29 cellular contexts compared by ENCODE assay signal in the genomic region with DNA sequence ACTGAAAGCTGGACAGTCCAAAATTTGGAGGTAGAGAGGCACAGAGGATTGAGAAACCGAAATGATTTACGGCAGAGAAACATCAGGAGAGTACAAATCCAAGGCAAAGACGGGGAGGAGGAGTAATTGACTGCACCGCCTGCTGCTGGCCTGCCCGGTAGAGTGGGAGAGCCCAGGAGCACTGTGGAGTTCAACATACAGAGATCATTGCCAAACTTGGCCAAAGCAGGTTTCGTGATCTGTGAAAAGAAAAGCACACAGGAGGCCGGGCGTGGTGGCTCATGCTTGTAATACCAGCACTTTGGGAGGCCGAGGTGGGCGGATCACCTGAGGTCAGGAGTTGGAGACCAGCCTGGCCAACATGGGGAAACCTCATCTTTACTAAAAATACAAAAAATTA.
"Had no signal": no experiment of that assay in that cellular context is flagged by ENCODE, and none has a peak within 500 bp of the region (broad histone marks: within the 10 kb centered on the region; RNA-seq: fewer than 3 reads in every experiment).

No MANE protein-coding gene starts in this region.

- ATAC-seq: left colon; left lung; lower lobe of right lung; naive thymus-derived CD8-positive, alpha-beta T cell; right lobe of liver; stimulated activated naive B cell treated with anti-CD40 and anti-IgM and Interleukin-4, amounts not matched to agents 10 μg/mL and 1 μg/mL and 100 μg/mL, for 72 hours; stimulated activated naive CD8-positive, alpha-beta T cell treated with anti-CD3 and anti-CD28 coated beads, Interleukin-15, Interleukin-2, amounts not matched to agents 100 U/mL and 50 U/mL, for 24 hours had no signal

- H3K4me1 ChIP-seq: left lung, lower lobe of right lung, right atrium auricular region, right lobe of liver, testis, thyroid gland, transverse colon, upper lobe of left lung had no signal

- H3K4me1 Mint-ChIP-seq: immature natural killer cell; naive thymus-derived CD8-positive, alpha-beta T cell; nephron; stimulated activated naive B cell treated with anti-CD40 and anti-IgM and Interleukin-4, amounts not matched to agents 10 μg/mL and 1 μg/mL and 100 μg/mL, for 72 hours had no signal

- H3K9me3 ChIP-seq: lower lobe of right lung, neutrophil, ovary, right atrium auricular region, right lobe of liver, testis, thyroid gland, transverse colon, upper lobe of left lung had no signal

- H3K27ac ChIP-seq: left lung, lower lobe of right lung, neural progenitor cell, neutrophil, ovary, right atrium auricular region, right lobe of liver, skin epidermis, stomach, testis, thyroid gland, transverse colon, upper lobe of left lung had no signal

- H2AFZ ChIP-seq: neural progenitor cell had no signal

- H3K36me3 ChIP-seq: left lung, lower lobe of right lung, neural progenitor cell, neutrophil, ovary, right atrium auricular region, right lobe of liver, stomach, thyroid gland, transverse colon, upper lobe of left lung had no signal

- H3K9ac ChIP-seq: neural progenitor cell had no signal

- H3K36me3 Mint-ChIP-seq: neural progenitor cell; stimulated activated naive B cell treated with anti-CD40 and anti-IgM and Interleukin-4, amounts not matched to agents 10 μg/mL and 1 μg/mL and 100 μg/mL, for 72 hours had no signal

- H3K4me3 Mint-ChIP-seq: immature natural killer cell; naive thymus-derived CD8-positive, alpha-beta T cell; nephron; neural progenitor cell; stimulated activated naive B cell treated with anti-CD40 and anti-IgM and Interleukin-4, amounts not matched to agents 10 μg/mL and 1 μg/mL and 100 μg/mL, for 72 hours had no signal

- H3K27ac Mint-ChIP-seq: immature natural killer cell; naive thymus-derived CD8-positive, alpha-beta T cell; nephron; neural progenitor cell; progenitor cell of endocrine pancreas; stimulated activated naive B cell treated with anti-CD40 and anti-IgM and Interleukin-4, amounts not matched to agents 10 μg/mL and 1 μg/mL and 100 μg/mL, for 72 hours had no signal

- DNase-seq: hypothalamus; immature natural killer cell; kidney; left colon; left lung; lower lobe of right lung; mammary epithelial cell; mesenchymal stem cell; naive thymus-derived CD8-positive, alpha-beta T cell; occipital lobe; ovary; right lobe of liver; stimulated activated CD4-positive, alpha-beta T cell treated with anti-CD3 and anti-CD28 coated beads, Interleukin-12 subunit alpha, Interleukin-12 subunit beta, amount 100 ng/mL, for 4 hours; stimulated activated CD4-positive, alpha-beta T cell treated with anti-CD3 and anti-CD28 coated beads, Interleukin-15, amount 100 ng/mL, for 24 hours; stimulated activated CD4-positive, alpha-beta T cell treated with anti-CD3 and anti-CD28 coated beads, Interleukin-2, amount 100 ng/mL, for 24 hours; stimulated activated CD4-positive, alpha-beta T cell treated with anti-CD3 and anti-CD28 coated beads, Interleukin-4, amount 100 ng/mL, for 1 hour; stimulated activated naive B cell treated with anti-CD40 and anti-IgM and Interleukin-4, amounts not matched to agents 10 μg/mL and 1 μg/mL and 100 μg/mL, for 72 hours; stimulated activated naive CD8-positive, alpha-beta T cell treated with anti-CD3 and anti-CD28 coated beads, Interleukin-15, Interleukin-2, amounts not matched to agents 100 U/mL and 50 U/mL, for 24 hours; stomach; thyroid gland; transverse colon; upper lobe of left lung had no signal

- H3K4me2 ChIP-seq: neural progenitor cell had no signal

- H3K27me3 ChIP-seq: neural progenitor cell, neutrophil, ovary, right atrium auricular region, right lobe of liver, testis, thyroid gland, transverse colon, upper lobe of left lung had no signal

- H3K4me3 ChIP-seq: left lung, lower lobe of right lung, neural progenitor cell, ovary, right atrium auricular region, right lobe of liver, skin epidermis, stomach, testis, thyroid gland, transverse colon, upper lobe of left lung had no signal
